Comparison of ENCODE assay signal across 8 cellular contexts in the genomic region with DNA sequence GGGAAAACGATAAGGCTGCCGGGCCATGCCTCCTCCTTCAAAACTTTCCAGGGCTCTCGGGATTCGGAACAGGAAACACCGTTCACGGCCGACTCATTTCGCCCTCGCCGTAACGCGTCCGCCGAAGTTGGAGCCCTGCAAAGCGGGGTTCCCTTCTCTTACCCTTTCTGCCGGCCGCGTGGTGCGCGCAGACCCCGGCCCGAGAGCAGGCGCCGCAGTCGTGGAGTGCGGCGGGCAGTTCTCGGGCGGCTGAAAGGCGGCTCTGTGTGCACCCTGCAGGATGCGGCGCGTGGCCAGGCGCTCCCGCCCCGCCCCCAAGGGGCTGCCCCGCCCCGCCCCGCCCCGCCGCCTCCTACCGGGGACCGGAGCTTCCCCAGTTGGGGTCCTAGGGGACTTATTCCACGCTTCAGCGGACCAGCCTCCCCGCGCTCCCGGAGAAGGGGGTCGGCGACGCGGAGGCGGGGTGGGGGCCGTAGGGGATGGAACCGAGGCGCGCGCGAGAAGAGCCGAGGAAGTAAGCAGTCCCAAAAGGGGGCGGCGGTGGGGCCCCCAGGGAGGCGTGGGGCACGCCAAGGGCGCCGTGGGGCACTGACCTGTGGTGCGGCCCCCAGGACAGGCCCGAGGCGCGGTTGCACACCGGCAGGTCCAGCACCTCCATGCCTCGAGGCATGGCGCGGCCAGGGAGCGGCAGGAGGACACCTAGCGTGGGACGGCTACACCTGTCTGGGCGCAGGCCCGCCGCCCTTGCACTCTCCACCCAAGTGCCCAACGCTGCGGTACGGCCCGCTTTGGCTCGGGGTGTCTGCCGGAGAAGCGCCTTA. TPM values are rescaled to one million over a fixed set of nuclear protein-coding genes. Genes with fewer than 3 reads are reported as not detected.
DNase-seq lines count a peak whose midpoint lies in the region; ATAC-seq and TF ChIP-seq lines count a peak whose summit lies in the region.

TSS of gene MCOLN2 (minus strand) at position 268 of the 821 bp plus-strand sequence. CDS start at position 27, 241 bp downstream.

- H3K9ac ChIP-seq in HUES64 (ENCODE audit: low read depth, low read length): peak within 1 kb of the TSS; percentile 57

- peak; percentile 57 for DNase-seq in ELR (ENCODE audit: low read depth)
- no peak for DNase-seq in breast epithelium (ENCODE audit: low spot score in 2 of 2)
- peak; percentile 73 for DNase-seq in left kidney (ENCODE audit: low read depth, low spot score)
- DNase-seq in stimulated activated CD8-positive, alpha-beta memory T cell treated with anti-CD3 and anti-CD28 coated beads, Interleukin-12 subunit alpha, Interleukin-12 subunit beta, amount 100 ng/mL, for 4 hours (ENCODE audit: low read depth): peak; percentile 34
- DNase-seq in OCI-M1 (lab: John Stamatoyannopoulos, UW): no peak

- peak within 1 kb of the TSS; percentile 86 for H3K4me3 Mint-ChIP-seq in T-helper 1 cell treated with Interleukin-12 subunit alpha and Interleukin-12 subunit beta and Interleukin-4 antibody, amounts not matched to agents 30 μg/mL and 1 μg/mL, for 36 hours

- H3K4me1 ChIP-seq in HUES64 (ENCODE audit: insufficient read depth, low read length) (0 out of 2 replicates have a peak, but pooled peaks cover 4% of the 10 kb centered on the region), breast epithelium (peaks cover 3 to 7% of the 10 kb centered on the region in 2 donors)

- peak within 1 kb of the TSS; percentile 85 for H3K27ac Mint-ChIP-seq in T-helper 1 cell treated with Interleukin-12 subunit alpha and Interleukin-12 subunit beta and Interleukin-4 antibody, amounts not matched to agents 30 μg/mL and 1 μg/mL, for 36 hours

- intact Hi-C loops in breast epithelium (cut with DNase I; ENCODE audit: low total_unique reads): loop anchor here (5.0 kb wide), 1 partner anchor 1470 kb away; the partner anchor contains the start of gene CLCA1

- H3K9me3 ChIP-seq in HUES64 (ENCODE audit: insufficient read depth, low read depth, low read length) (no peaks in the 10 kb centered on the region), breast epithelium (no peaks in the 10 kb centered on the region)

- peak within 1 kb of the TSS; percentile 58 for H3K4me3 ChIP-seq in HUES64 (ENCODE audit: low read length)
- H3K4me3 ChIP-seq in breast epithelium: peak within 1 kb of the TSS; percentile 53 to 74 (median 61)

- peaks cover 48% of the 10 kb centered on the region for H3K4me1 Mint-ChIP-seq in T-helper 1 cell treated with Interleukin-12 subunit alpha and Interleukin-12 subunit beta and Interleukin-4 antibody, amounts not matched to agents 30 μg/mL and 1 μg/mL, for 36 hours (ENCODE audit: low read depth)

- H3K27me3 ChIP-seq in HUES64 (ENCODE audit: insufficient read depth, low read length) (peaks cover 81% of the 10 kb centered on the region), breast epithelium (peaks cover 2 to 13% of the 10 kb centered on the region in 2 donors)

- under 1% methylated on average over 87 of the region's 87 CpGs for WGBS in HUES64

- ATAC-seq in GM21515 (IDR thresholded peaks at IDR 0.05; ENCODE audit: unreplicated experiment): peak; percentile 49

- no peaks in the 10 kb centered on the region for H3K36me3 ChIP-seq in HUES64 (ENCODE audit: insufficient read depth, low read length)
- H3K36me3 ChIP-seq in breast epithelium: no peaks in the 10 kb centered on the region

- H3K27ac ChIP-seq in HUES64 (ENCODE audit: low read depth, low read length) (no peak within 1 kb of the TSS), breast epithelium (no peak within 1 kb of the TSS)

- peaks cover 37% of the 10 kb centered on the region for H3K27me3 Mint-ChIP-seq in T-helper 1 cell treated with Interleukin-12 subunit alpha and Interleukin-12 subunit beta and Interleukin-4 antibody, amounts not matched to agents 30 μg/mL and 1 μg/mL, for 36 hours (ENCODE audit: low read depth)

- no peak for TF ChIP-seq CTCF in breast epithelium (IDR thresholded peaks at IDR 0.05)

- H3K36me3 Mint-ChIP-seq in T-helper 1 cell treated with Interleukin-12 subunit alpha and Interleukin-12 subunit beta and Interleukin-4 antibody, amounts not matched to agents 30 μg/mL and 1 μg/mL, for 36 hours (ENCODE audit: low read depth): peaks cover 14% of the 10 kb centered on the region

- H3K9me3 Mint-ChIP-seq in T-helper 1 cell treated with Interleukin-12 subunit alpha and Interleukin-12 subunit beta and Interleukin-4 antibody, amounts not matched to agents 30 μg/mL and 1 μg/mL, for 36 hours: no peaks in the 10 kb centered on the region

- TF ChIP-seq POLR2A in breast epithelium (IDR thresholded peaks at IDR 0.05): no peak

RNA-seq across cellular contexts. Expression of gene MCOLN2, which starts in this region (rescaled TPM):
- polyA plus RNA-seq in HUES64 (2013, experiment 1 of 2): 0.70 TPM
- 0.63 TPM for polyA plus RNA-seq in HUES64 (2013, experiment 2 of 2)
- 1 to 10 TPM in 2 of 3 donors, under 1 TPM in 1; 0.33 to 3.8 (median 1.6) TPM for total RNA-seq in breast epithelium

Comparison
In these comparisons a context has a peak if more than half of its experiments do, and no peak if none do; other contexts are left out.
1. DNase-seq: peak in ELR (single experiment), left kidney (single experiment) and stimulated activated CD8-positive, alpha-beta memory T cell treated with anti-CD3 and anti-CD28 coated beads, Interleukin-12 subunit alpha, Interleukin-12 subunit beta, amount 100 ng/mL, for 4 hours (single experiment); none in breast epithelium (0 of 2) and OCI-M1 (single experiment).